8 cellular contexts compared by ENCODE assay signal in genomic region chr5:102670224-102670836, GRCh38.
DNase-seq lines count a peak whose midpoint lies in the region; ATAC-seq lines count a peak whose summit lies in the region.

No MANE protein-coding gene starts in this region.

- no peak overlapping the region for H3K18ac ChIP-seq in trophoblast cell (ENCODE audit: low read length)

- ATAC-seq in GM18868 (IDR thresholded peaks at IDR 0.05; ENCODE audit: unreplicated experiment) (peak; percentile 63), GM18498 (IDR thresholded peaks at IDR 0.05; ENCODE audit: unreplicated experiment) (no peak)

- H2BK5ac ChIP-seq in trophoblast cell (ENCODE audit: low read depth, low read length, poor library complexity), result no peak overlapping the region

- H4K12ac ChIP-seq in trophoblast cell (ENCODE audit: low read depth, low read length), result no peak overlapping the region

- no peak overlapping the region for H3K4me2 ChIP-seq in trophoblast cell (ENCODE audit: low read length)

- no peaks in the 10 kb centered on the region for H3K79me1 ChIP-seq in trophoblast cell (ENCODE audit: low read length)

- no peaks in the 10 kb centered on the region for H3K9me3 ChIP-seq in trophoblast cell (ENCODE audit: insufficient read depth, low read depth, low read length)

- WGBS in trophoblast cell (ENCODE audit: extremely low coverage, insufficient coverage, insufficient read length), result no CpG with 5 or more reads among the region's 9 CpGs

- H3K9ac ChIP-seq in trophoblast cell (ENCODE audit: low read length), result no peak overlapping the region

- in situ Hi-C loops in ACHN (cut with HindIII; ENCODE audit: low pct_ligation_motif_present, low pct_unique_long_range_greater_than_20kb, low sequenced_read_pairs), result no loop called here

- no peak overlapping the region for H3K27ac ChIP-seq in trophoblast cell (ENCODE audit: low read depth, low read length)

- H4K91ac ChIP-seq in trophoblast cell (ENCODE audit: low read depth, low read length), result no peak overlapping the region

- H2BK12ac ChIP-seq in trophoblast cell (ENCODE audit: low read length), result no peak overlapping the region

- no peaks in the 10 kb centered on the region for H3K36me3 ChIP-seq in trophoblast cell (ENCODE audit: control insufficient read depth in 1 of 2, insufficient read depth in 2 of 2, low read length in 2 of 2)

- no peak overlapping the region for H2AFZ ChIP-seq in trophoblast cell (ENCODE audit: insufficient read depth, low read length, poor library complexity)

- DNase-seq in ACHN, result peak; percentile 39
- peak; percentile 58 for DNase-seq in NCI-H146 (lab: John Stamatoyannopoulos, UW)
- DNase-seq in ecto neural progenitor cell (ENCODE audit: low spot score), result peak; percentile 58
- DNase-seq in trophoblast cell, result peak; percentile 10 to 50
- DNase-seq in NCI-H774 (lab: John Stamatoyannopoulos, UW), result no peak
- no peak for DNase-seq in SKM-1 treated with dmso at 0.1 percent for 144 hours (lab: John Stamatoyannopoulos, UW; ENCODE audit: unreplicated experiment)

- H3K4me1 ChIP-seq in trophoblast cell (ENCODE audit: control insufficient read depth in 1 of 2, insufficient read depth in 2 of 2, low read length in 2 of 2), result peaks cover 0 to 2% of the 10 kb centered on the region in 2 experiments

- no peak overlapping the region for H2AK5ac ChIP-seq in trophoblast cell (ENCODE audit: low read length)

- no peak overlapping the region for H4K8ac ChIP-seq in trophoblast cell (ENCODE audit: low read depth, low read length)

- no peak overlapping the region for H3K4me3 ChIP-seq in trophoblast cell (ENCODE audit: low read depth, low read length)

- no peak overlapping the region for H3K14ac ChIP-seq in trophoblast cell (ENCODE audit: low read length)

- H3K79me2 ChIP-seq in trophoblast cell (ENCODE audit: control insufficient read depth, insufficient read depth, low read length, poor library complexity), result no peaks in the 10 kb centered on the region

- no peak overlapping the region for H2BK120ac ChIP-seq in trophoblast cell (ENCODE audit: insufficient read depth, low read length, poor library complexity)

- H3K27me3 ChIP-seq in trophoblast cell (ENCODE audit: insufficient read depth, low read length), result no peaks in the 10 kb centered on the region

- H3K23ac ChIP-seq in trophoblast cell (ENCODE audit: low read length), result no peak overlapping the region

- no peak overlapping the region for H3K4ac ChIP-seq in trophoblast cell (ENCODE audit: low read depth, low read length)

Comparison
In these comparisons a context has a peak if more than half of its experiments do, and no peak if none do; other contexts are left out.
1. DNase-seq: peak in ACHN (single experiment), NCI-H146 (single experiment), ecto neural progenitor cell (single experiment) and trophoblast cell (2 of 2); none in NCI-H774 (single experiment) and SKM-1 treated with dmso at 0.1 percent for 144 hours (single experiment).